ENCODE assay signal across 25 cellular contexts in genomic region chr22:35053060-35053835, GRCh38. TPM values are rescaled to one million over a fixed set of nuclear protein-coding genes. Genes with fewer than 3 reads are reported as not detected.
DNase-seq lines count a peak whose midpoint lies in the region; ATAC-seq and FAIRE-seq lines count a peak whose summit lies in the region.
"Had no signal": no experiment of that assay in that cellular context is flagged by ENCODE, and none has a peak within 500 bp of the region (broad histone marks: within the 10 kb centered on the region; RNA-seq: fewer than 3 reads in every experiment).

No MANE protein-coding gene starts in this region.

- peaks cover 11% of the 10 kb centered on the region for H3K27me3 Mint-ChIP-seq in stimulated activated naive CD8-positive, alpha-beta T cell treated with anti-CD3 and anti-CD28 coated beads, Interleukin-15, Interleukin-2, amounts not matched to agents 100 ng/mL and 50 ng/mL, for 24 hours
- H3K27me3 Mint-ChIP-seq in activated T-helper 1 cell treated with anti-CD3 and anti-CD28 coated beads, Interleukin-12 subunit alpha, Interleukin-12 subunit beta, Interleukin-2, Interleukin-4 antibody, amounts not matched to agents 30 ng/mL and 10 ng/mL and 1 ng/mL, durations not matched to agents 14 hours and 24 hours and 36 hours (ENCODE audit: insufficient read depth): peaks cover 3% of the 10 kb centered on the region

- H3K4me1 Mint-ChIP-seq in stimulated activated naive CD8-positive, alpha-beta T cell treated with anti-CD3 and anti-CD28 coated beads, Interleukin-15, Interleukin-2, amounts not matched to agents 100 ng/mL and 50 ng/mL, for 24 hours (ENCODE audit: low read depth): no peaks in the 10 kb centered on the region
- no peaks in the 10 kb centered on the region for H3K4me1 Mint-ChIP-seq in activated T-helper 1 cell treated with anti-CD3 and anti-CD28 coated beads, Interleukin-12 subunit alpha, Interleukin-12 subunit beta, Interleukin-2, Interleukin-4 antibody, amounts not matched to agents 30 ng/mL and 10 ng/mL and 1 ng/mL, durations not matched to agents 14 hours and 24 hours and 36 hours (ENCODE audit: low read depth)

- no peaks in the 10 kb centered on the region for H3K36me3 Mint-ChIP-seq in stimulated activated naive CD8-positive, alpha-beta T cell treated with anti-CD3 and anti-CD28 coated beads, Interleukin-15, Interleukin-2, amounts not matched to agents 100 ng/mL and 50 ng/mL, for 24 hours (ENCODE audit: low read depth)
- H3K36me3 Mint-ChIP-seq in activated T-helper 1 cell treated with anti-CD3 and anti-CD28 coated beads, Interleukin-12 subunit alpha, Interleukin-12 subunit beta, Interleukin-2, Interleukin-4 antibody, amounts not matched to agents 30 ng/mL and 10 ng/mL and 1 ng/mL, durations not matched to agents 14 hours and 24 hours and 36 hours (ENCODE audit: low read depth): no peaks in the 10 kb centered on the region

- intact Hi-C loops in activated T-helper 1 cell treated with anti-CD3 and anti-CD28 coated beads, Interleukin-12 subunit alpha, Interleukin-12 subunit beta, Interleukin-2, Interleukin-4 antibody, amounts not matched to agents 30 ng/mL and 10 ng/mL and 1 ng/mL, durations not matched to agents 14 hours and 24 hours and 36 hours (cut with micrococcal nuclease): no loop called here

- peak; percentile 89 for FAIRE-seq in urothelium cell line (lab: Jason Lieb, UNC)

- H3K27ac Mint-ChIP-seq in stimulated activated naive CD8-positive, alpha-beta T cell treated with anti-CD3 and anti-CD28 coated beads, Interleukin-15, Interleukin-2, amounts not matched to agents 100 ng/mL and 50 ng/mL, for 24 hours: peak overlapping the region; percentile 32
- H3K27ac Mint-ChIP-seq in activated T-helper 1 cell treated with anti-CD3 and anti-CD28 coated beads, Interleukin-12 subunit alpha, Interleukin-12 subunit beta, Interleukin-2, Interleukin-4 antibody, amounts not matched to agents 30 ng/mL and 10 ng/mL and 1 ng/mL, durations not matched to agents 14 hours and 24 hours and 36 hours: peak overlapping the region; percentile 23
- H3K27ac Mint-ChIP-seq: CD4-positive, alpha-beta T cell had no signal

- DNase-seq in NCI-H526 treated with DMSO at 0.1 percent for 48 hours (lab: John Stamatoyannopoulos, UW) (peak; percentile 15), NCI-H526 (lab: John Stamatoyannopoulos, UW) (no peak), urothelium cell line (ENCODE audit: low spot score) (no peak), NCI-H187 (lab: John Stamatoyannopoulos, UW) (no peak)
- no peak for DNase-seq in stimulated activated naive CD8-positive, alpha-beta T cell treated with anti-CD3 and anti-CD28 coated beads, Interleukin-15, Interleukin-2, amounts not matched to agents 100 U/mL and 50 U/mL, for 24 hours
- no peak for DNase-seq in activated T-helper 1 cell treated with anti-CD3 and anti-CD28 coated beads, Interleukin-12 subunit alpha, Interleukin-12 subunit beta, Interleukin-2, Interleukin-4 antibody, amounts not matched to agents 30 ng/mL and 10 ng/mL and 1 ng/mL, durations not matched to agents 14 hours and 24 hours and 36 hours (ENCODE audit: low spot score)
- DNase-seq: CD4-positive, alpha-beta T cell; COR-L47; DMS53; H7; NCI-H1092; NCI-H1417 treated with DMSO at 0.1 percent for 48 hours; NCI-H1694 treated with DMSO at 0.1 percent for 48 hours; NCI-H2081 treated with DMSO at 0.1 percent for 48 hours; NCI-H446 treated with DMSO at 0.1 percent for 48 hours; NCI-H748 treated with DMSO at 0.1 percent for 48 hours; NK-92 treated with Interleukin-12 subunit alpha and Interleukin-12 subunit beta, amount 100 ng/mL, for 24 hours; PC-3; SK-N-SH; SW 1271 had no signal

- H3K9me3 Mint-ChIP-seq in stimulated activated naive CD8-positive, alpha-beta T cell treated with anti-CD3 and anti-CD28 coated beads, Interleukin-15, Interleukin-2, amounts not matched to agents 100 ng/mL and 50 ng/mL, for 24 hours: no peaks in the 10 kb centered on the region
- no peaks in the 10 kb centered on the region for H3K9me3 Mint-ChIP-seq in activated T-helper 1 cell treated with anti-CD3 and anti-CD28 coated beads, Interleukin-12 subunit alpha, Interleukin-12 subunit beta, Interleukin-2, Interleukin-4 antibody, amounts not matched to agents 30 ng/mL and 10 ng/mL and 1 ng/mL, durations not matched to agents 14 hours and 24 hours and 36 hours
- H3K9me3 Mint-ChIP-seq: CD4-positive, alpha-beta T cell had no signal

- ATAC-seq in stimulated activated naive CD8-positive, alpha-beta T cell treated with anti-CD3 and anti-CD28 coated beads, Interleukin-15, Interleukin-2, amounts not matched to agents 100 U/mL and 50 U/mL, for 24 hours: no peak
- ATAC-seq in GM18858 (IDR thresholded peaks at IDR 0.05; ENCODE audit: unreplicated experiment): no peak
- ATAC-seq: PC-3 had no signal

- H3K4me3 Mint-ChIP-seq in stimulated activated naive CD8-positive, alpha-beta T cell treated with anti-CD3 and anti-CD28 coated beads, Interleukin-15, Interleukin-2, amounts not matched to agents 100 ng/mL and 50 ng/mL, for 24 hours: no peak overlapping the region
- no peak overlapping the region for H3K4me3 Mint-ChIP-seq in activated T-helper 1 cell treated with anti-CD3 and anti-CD28 coated beads, Interleukin-12 subunit alpha, Interleukin-12 subunit beta, Interleukin-2, Interleukin-4 antibody, amounts not matched to agents 30 ng/mL and 10 ng/mL and 1 ng/mL, durations not matched to agents 14 hours and 24 hours and 36 hours
- H3K4me3 Mint-ChIP-seq: CD4-positive, alpha-beta T cell had no signal

RNA-seq across cellular contexts. Expression of gene ISX, which starts 12.7 kb away (rescaled TPM):
- total RNA-seq in activated T-helper 1 cell treated with anti-CD3 and anti-CD28 coated beads, Interleukin-12 subunit alpha, Interleukin-12 subunit beta, Interleukin-2, Interleukin-4 antibody, amounts not matched to agents 30 ng/mL and 10 ng/mL and 1 ng/mL, durations not matched to agents 14 hours and 24 hours and 36 hours: not detected in 2 replicates
- total RNA-seq: A172; CD4-positive, alpha-beta T cell; Daoy; G401; H7; PC-3 had no signal
